In genomic region chr1:198491028-198491427, GRCh38 we compare ENCODE assay signal across 1 cellular context.
TF ChIP-seq lines count a peak whose summit lies in the region.

No MANE protein-coding gene starts in this region.

TF ChIP-seq in GM23338, 12 proteins besides CTCF, POLR2A, EP300 and RAD21 (continued from another document):
- TF ChIP-seq REST (IDR thresholded peaks at IDR 0.05; ENCODE audit: unreplicated experiment), result no peak
